ENCODE assay signal across 6 cellular contexts in the genomic region with DNA sequence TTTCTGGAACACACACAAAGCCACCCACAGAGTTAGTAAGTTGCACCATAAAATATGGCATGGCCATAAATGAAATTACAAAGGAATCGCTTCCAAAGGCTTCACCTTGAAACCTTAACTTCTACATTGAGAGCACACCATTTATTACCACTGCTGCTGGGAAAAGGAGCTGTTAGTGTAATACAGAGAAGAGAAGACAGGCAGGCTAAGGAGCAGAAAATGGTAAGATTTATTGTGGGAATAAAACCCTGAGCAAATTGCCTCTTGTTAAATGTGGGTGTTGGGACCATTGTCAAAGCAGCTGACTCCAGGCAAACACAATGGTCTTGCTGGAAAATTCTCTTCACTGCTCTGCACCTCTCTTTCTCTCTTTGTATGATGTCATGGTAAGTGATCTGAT.
"Had no signal": no experiment of that assay in that cellular context is flagged by ENCODE, and none has a peak within 500 bp of the region (broad histone marks: within the 10 kb centered on the region; RNA-seq: fewer than 3 reads in every experiment).

No MANE protein-coding gene starts in this region.

- H3K4me3 ChIP-seq: GM23338 had no signal

- DNase-seq: H9, HCEC 1CT, KBM-7 had no signal

- ATAC-seq: GM23338 had no signal

- FAIRE-seq: H54, HTR-8/SVneo had no signal
